In the genomic region with DNA sequence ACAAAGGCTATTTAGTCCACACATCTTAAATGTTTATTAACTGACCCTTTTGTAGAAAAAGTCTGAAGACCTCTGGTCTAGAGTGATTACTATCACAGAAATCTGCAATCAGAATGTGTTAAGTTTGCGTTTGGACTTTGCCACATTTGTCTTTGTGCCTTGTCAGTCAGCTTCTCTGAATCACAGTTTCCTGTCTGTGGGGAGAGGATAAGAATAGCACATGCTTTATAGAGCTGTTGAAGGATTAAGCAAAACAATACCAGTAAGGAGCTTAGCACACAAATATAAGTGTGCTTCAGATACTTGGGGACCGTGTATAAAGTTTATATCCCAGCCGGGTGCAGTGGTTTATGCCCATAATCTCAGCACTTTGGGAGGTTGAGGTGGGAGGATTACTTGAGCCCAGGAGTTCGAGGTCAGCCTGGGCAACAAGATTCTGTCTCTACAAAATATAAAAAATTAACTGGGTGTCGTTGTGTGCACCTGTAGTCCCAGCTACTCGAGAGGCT, we compare ENCODE assay signal across 8 cellular contexts.
A peak's percentile ranks its signal among the peaks of the same experiment; 100 is the strongest.
DNase-seq lines count a peak whose midpoint lies in the region; ATAC-seq and TF ChIP-seq lines count a peak whose summit lies in the region.

No MANE protein-coding gene starts in this region.

- no peaks in the 10 kb centered on the region for H3K36me3 ChIP-seq in mammary epithelial cell (ENCODE audit: insufficient read depth, low read length)
- H3K36me3 ChIP-seq in mucosa of descending colon (ENCODE audit: low read depth): no peaks in the 10 kb centered on the region

- no peak overlapping the region for H3K9ac ChIP-seq in mammary epithelial cell (ENCODE audit: insufficient read depth, low read length)

- in situ Hi-C loops in mammary epithelial cell (cut with MboI; ENCODE audit: low sequenced_read_pairs in 2 of 2): no loop called here

- peaks cover 6% of the 10 kb centered on the region for H3K4me1 ChIP-seq in mammary epithelial cell (ENCODE audit: insufficient read depth, low read length)
- peaks cover 19% of the 10 kb centered on the region for H3K4me1 ChIP-seq in mucosa of descending colon (ENCODE audit: low read depth)

- TF ChIP-seq CTCF in mammary epithelial cell (conservative IDR thresholded peaks at IDR 0.05 in 1 of 2, IDR thresholded peaks at IDR 0.05 in 1 of 2; ENCODE audit: extremely low read depth in 1 of 2, insufficient read depth in 1 of 2, low read depth in 1 of 2, low read length in 2 of 2) (no peak), mucosa of descending colon (IDR thresholded peaks at IDR 0.05) (no peak)

- H3K4me3 ChIP-seq in mammary epithelial cell (replicated peaks in 1 of 3; ENCODE audit: insufficient read depth in 1 of 3, low read depth in 2 of 3, low read length in 3 of 3) (no peak overlapping the region), mucosa of descending colon (no peak overlapping the region)

- no peak overlapping the region for H2AFZ ChIP-seq in mammary epithelial cell (ENCODE audit: low read depth, low read length)

- no peaks in the 10 kb centered on the region for H3K27me3 ChIP-seq in mammary epithelial cell (ENCODE audit: insufficient read depth, low read length)

- 78% methylated on average over 6 of the region's 6 CpGs for WGBS in mammary epithelial cell (ENCODE audit: low coverage, missing lambda C conversion rate)

- dilution Hi-C loops in mammary epithelial cell (cut with HindIII; ENCODE audit: low sequenced_read_pairs): no loop called here

- BruUV-seq in mammary epithelial cell (replicated peaks; lab: Mats Ljungman, UMichigan): no TSS peak

- H3K79me2 ChIP-seq in mammary epithelial cell (ENCODE audit: insufficient read depth, low read length): no peaks in the 10 kb centered on the region

- CTCF ChIA-PET in mammary epithelial cell (lab: Charles Lee; ENCODE audit: low non-redundant PET): no interaction called here

- no peak overlapping the region for H3K27ac ChIP-seq in mammary epithelial cell (ENCODE audit: insufficient read depth, low read depth, low read length)

- H4K20me1 ChIP-seq in mammary epithelial cell (ENCODE audit: insufficient read depth, low read length): no peaks in the 10 kb centered on the region

- H3K9me3 ChIP-seq in mammary epithelial cell (replicated peaks; ENCODE audit: insufficient read depth, low read length): no peaks in the 10 kb centered on the region
- no peaks in the 10 kb centered on the region for H3K9me3 ChIP-seq in mucosa of descending colon

- ATAC-seq in HG02678 (IDR thresholded peaks at IDR 0.05; ENCODE audit: unreplicated experiment): peak; percentile 72
- peak; percentile 91 for ATAC-seq in mucosa of descending colon

- intact Hi-C loops in mammary epithelial cell (cut with micrococcal nuclease) (no loop called here), mucosa of descending colon (cut with DNase I, micrococcal nuclease) (no loop called here)

- peak; percentile 44 for DNase-seq in stimulated activated CD4-positive, alpha-beta T cell treated with anti-CD3 and anti-CD28 coated beads, Interleukin-4, amount 100 ng/mL, for 24 hours
- no peak for DNase-seq in stimulated activated CD4-positive, alpha-beta T cell treated with anti-CD3 and anti-CD28 coated beads, Interleukin-2, amount 100 ng/mL, for 24 hours
- peak; percentile 42 for DNase-seq in NCI-H226
- peak; percentile 65 for DNase-seq in mammary epithelial cell
- peak in 1 of 3 donors; percentile 35 for DNase-seq in mucosa of descending colon
- no peak for DNase-seq in NCI-H1417 treated with DMSO at 0.1 percent for 48 hours (lab: John Stamatoyannopoulos, UW)
- DNase-seq in T1000 (lab: John Stamatoyannopoulos, UW): no peak

- no peak overlapping the region for H3K4me2 ChIP-seq in mammary epithelial cell (ENCODE audit: insufficient read depth, low read depth, low read length)

Comparison
In these comparisons a context has a peak if more than half of its experiments do, and no peak if none do; other contexts are left out.
1. DNase-seq: peak in stimulated activated CD4-positive, alpha-beta T cell treated with anti-CD3 and anti-CD28 coated beads, Interleukin-4, amount 100 ng/mL, for 24 hours (single experiment), NCI-H226 (single experiment) and mammary epithelial cell (single experiment); none in stimulated activated CD4-positive, alpha-beta T cell treated with anti-CD3 and anti-CD28 coated beads, Interleukin-2, amount 100 ng/mL, for 24 hours (0 of 2), NCI-H1417 treated with DMSO at 0.1 percent for 48 hours (single experiment) and T1000 (single experiment).